In genomic region chr15:59993041-59993750, GRCh38 we compare ENCODE assay signal across 1 cellular context.
TF ChIP-seq lines count a peak whose summit lies in the region.

No MANE protein-coding gene starts in this region.

TF ChIP-seq in H1, 55 proteins besides CTCF, POLR2A, EP300 and RAD21:
- TF ChIP-seq ATF3 (IDR thresholded peaks at IDR 0.05; ENCODE audit: insufficient read depth, low read depth, low read length) (no peak), MAFK (IDR thresholded peaks at IDR 0.05; ENCODE audit: low read depth, low read length) (no peak), POLR2AphosphoS5 (IDR thresholded peaks at IDR 0.05; ENCODE audit: low read depth, low read length) (no peak), SIRT6 (IDR thresholded peaks at IDR 0.05; ENCODE audit: low read length) (no peak), CHD2 (IDR thresholded peaks at IDR 0.05; ENCODE audit: low read length) (no peak), USF2 (IDR thresholded peaks at IDR 0.05; ENCODE audit: low read length) (no peak), BCL11A (IDR thresholded peaks at IDR 0.05; ENCODE audit: low read depth in 2 of 2, low read length in 2 of 2) (no peak), HDAC6 (IDR thresholded peaks at IDR 0.05; ENCODE audit: low read depth, low read length) (no peak), GTF2F1 (IDR thresholded peaks at IDR 0.05; ENCODE audit: borderline replicate concordance, low read depth, low read length) (no peak), TAF1 (IDR thresholded peaks at IDR 0.05; ENCODE audit: low read depth, low read length) (no peak)
